In the genomic region with DNA sequence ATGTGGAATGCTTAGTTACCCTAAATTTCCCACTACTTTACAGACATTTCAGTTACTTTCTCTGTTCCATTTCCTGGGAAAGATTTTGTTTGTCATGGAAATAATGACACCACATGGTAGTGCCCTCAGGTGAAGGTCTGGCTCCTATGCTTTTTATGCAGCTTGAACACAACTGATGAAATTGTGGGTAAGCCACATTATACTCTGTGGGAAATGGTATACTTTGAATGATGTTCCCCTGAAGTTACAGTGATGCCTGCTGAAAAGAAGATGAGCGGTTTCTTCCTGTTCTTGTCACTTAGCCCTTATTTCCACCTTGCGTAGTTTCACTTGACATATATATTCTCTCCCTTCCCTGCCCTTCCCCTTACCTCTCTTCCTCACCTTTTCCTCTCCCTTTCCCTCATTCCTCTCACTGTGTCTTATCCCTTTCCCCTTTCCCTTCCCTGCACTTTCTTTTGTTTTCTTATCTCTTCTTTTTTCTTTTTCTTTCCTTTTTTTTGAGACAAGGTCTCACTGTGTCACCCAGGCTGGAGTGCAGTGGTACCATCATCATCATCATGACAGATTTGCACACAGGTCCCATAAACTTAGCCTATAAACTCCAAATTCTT, we compare ENCODE assay signal across 17 cellular contexts.
DNase-seq lines count a peak whose midpoint lies in the region; ATAC-seq and TF ChIP-seq lines count a peak whose summit lies in the region.
"Had no signal": no experiment of that assay in that cellular context is flagged by ENCODE, and none has a peak within 500 bp of the region (broad histone marks: within the 10 kb centered on the region; RNA-seq: fewer than 3 reads in every experiment).

No MANE protein-coding gene starts in this region.

- DNase-seq in activated CD8-positive, alpha-beta T cell treated with anti-CD3 and anti-CD28 coated beads for 36 hours, result no peak
- no peak for DNase-seq in activated CD8-positive, alpha-beta T cell treated with anti-CD3 and anti-CD28 coated beads, Interleukin-2, amount 10 ng/mL, durations not matched to agents 7 days and 5 days
- no peak for DNase-seq in activated naive CD8-positive, alpha-beta T cell treated with anti-CD3 and anti-CD28 coated beads for 36 hours
- peak; percentile 35 for DNase-seq in NCI-H69 (lab: John Stamatoyannopoulos, UW)
- peak; percentile 0 for DNase-seq in esophagus muscularis mucosa (ENCODE audit: extremely low spot score)
- DNase-seq in ACHN, result no peak
- DNase-seq in activated CD8-positive, alpha-beta memory T cell treated with anti-CD3 and anti-CD28 coated beads, Interleukin-2, amount 10 ng/mL, durations not matched to agents 7 days and 5 days, result no peak
- DNase-seq: 8988T; Calu3; CD8-positive, alpha-beta T cell; DMS79 treated with DMSO at 0.1 percent for 48 hours; EL; H9 had no signal

- H3K4me1 ChIP-seq in esophagus muscularis mucosa, result no peaks in the 10 kb centered on the region
- H3K4me1 ChIP-seq: BLaER1 treated with 17β-estradiol and CSF1 and Interleukin-3, amounts not matched to agents 10 nM and 100 nM had no signal

- no peaks in the 10 kb centered on the region for H3K36me3 ChIP-seq in esophagus muscularis mucosa
- H3K36me3 ChIP-seq: BLaER1 treated with 17β-estradiol and CSF1 and Interleukin-3, amounts not matched to agents 10 nM and 100 nM had no signal

- H3K9me3 Mint-ChIP-seq in activated CD8-positive, alpha-beta T cell treated with anti-CD3 and anti-CD28 coated beads for 36 hours, result no peaks in the 10 kb centered on the region
- no peaks in the 10 kb centered on the region for H3K9me3 Mint-ChIP-seq in activated CD8-positive, alpha-beta T cell treated with anti-CD3 and anti-CD28 coated beads, Interleukin-2, amount 10 ng/mL, durations not matched to agents 7 days and 5 days (ENCODE audit: insufficient read depth)
- no peaks in the 10 kb centered on the region for H3K9me3 Mint-ChIP-seq in activated naive CD8-positive, alpha-beta T cell (ENCODE audit: low read depth)
- peaks cover 4% of the 10 kb centered on the region for H3K9me3 Mint-ChIP-seq in activated naive CD8-positive, alpha-beta T cell treated with anti-CD3 and anti-CD28 coated beads for 36 hours
- H3K9me3 Mint-ChIP-seq in activated CD8-positive, alpha-beta memory T cell treated with anti-CD3 and anti-CD28 coated beads, Interleukin-2, amount 10 ng/mL, durations not matched to agents 7 days and 5 days (ENCODE audit: low read depth), result no peaks in the 10 kb centered on the region

- TF ChIP-seq EP300 in esophagus muscularis mucosa (IDR thresholded peaks at IDR 0.05), result no peak

- peaks cover 0 to 5% (median 0%) of the 10 kb centered on the region in 4 donors for H3K9me3 ChIP-seq in esophagus muscularis mucosa

- ATAC-seq in activated CD8-positive, alpha-beta T cell treated with anti-CD3 and anti-CD28 coated beads for 36 hours, result peak; percentile 53
- ATAC-seq in activated CD8-positive, alpha-beta T cell treated with anti-CD3 and anti-CD28 coated beads, Interleukin-2, amount 10 ng/mL, durations not matched to agents 7 days and 5 days, result no peak
- no peak for ATAC-seq in activated CD8-positive, alpha-beta memory T cell treated with anti-CD3 and anti-CD28 coated beads, Interleukin-2, amount 10 ng/mL, durations not matched to agents 7 days and 5 days
- ATAC-seq: CD8-positive, alpha-beta T cell; GM12878 had no signal

- no peak for TF ChIP-seq POLR2A in esophagus muscularis mucosa (IDR thresholded peaks at IDR 0.05; ENCODE audit: low read depth)

- no peaks in the 10 kb centered on the region for H3K27me3 ChIP-seq in esophagus muscularis mucosa
- H3K27me3 ChIP-seq: BLaER1 treated with 17β-estradiol and CSF1 and Interleukin-3, amounts not matched to agents 10 nM and 100 nM had no signal

- WGBS in esophagus muscularis mucosa, result 100% methylated on average over 2 of the region's 2 CpGs

- no peak overlapping the region for H3K27ac Mint-ChIP-seq in activated CD8-positive, alpha-beta T cell treated with anti-CD3 and anti-CD28 coated beads for 36 hours
- H3K27ac Mint-ChIP-seq in activated CD8-positive, alpha-beta T cell treated with anti-CD3 and anti-CD28 coated beads, Interleukin-2, amount 10 ng/mL, durations not matched to agents 7 days and 5 days, result no peak overlapping the region
- peak overlapping the region; percentile 25 for H3K27ac Mint-ChIP-seq in activated naive CD8-positive, alpha-beta T cell
- H3K27ac Mint-ChIP-seq in activated naive CD8-positive, alpha-beta T cell treated with anti-CD3 and anti-CD28 coated beads for 36 hours, result no peak overlapping the region
- no peak overlapping the region for H3K27ac Mint-ChIP-seq in activated CD8-positive, alpha-beta memory T cell treated with anti-CD3 and anti-CD28 coated beads, Interleukin-2, amount 10 ng/mL, durations not matched to agents 7 days and 5 days
- H3K27ac Mint-ChIP-seq: B cell; CD8-positive, alpha-beta T cell had no signal

- in situ Hi-C loops in ACHN (cut with HindIII; ENCODE audit: low pct_ligation_motif_present, low pct_unique_long_range_greater_than_20kb, low sequenced_read_pairs), result no loop called here

- POLR2A ChIA-PET in activated CD8-positive, alpha-beta T cell treated with anti-CD3 and anti-CD28 coated beads for 36 hours (lab: Charles Lee), result no interaction called here
- POLR2A ChIA-PET in activated CD8-positive, alpha-beta T cell treated with anti-CD3 and anti-CD28 coated beads, Interleukin-2, amount 10 ng/mL, durations not matched to agents 7 days and 5 days (lab: Charles Lee), result no interaction called here

- intact Hi-C loops in activated CD8-positive, alpha-beta T cell treated with anti-CD3 and anti-CD28 coated beads for 36 hours (cut with micrococcal nuclease), result no loop called here
- intact Hi-C loops in esophagus muscularis mucosa (cut with DNase I), result no loop called here

- no peak overlapping the region for H3K4me3 ChIP-seq in esophagus muscularis mucosa
- H3K4me3 ChIP-seq: BLaER1 treated with 17β-estradiol and CSF1 and Interleukin-3, amounts not matched to agents 10 nM and 100 nM; GM12878 had no signal

- peaks cover 7% of the 10 kb centered on the region for H3K27me3 Mint-ChIP-seq in activated CD8-positive, alpha-beta T cell treated with anti-CD3 and anti-CD28 coated beads for 36 hours
- no peaks in the 10 kb centered on the region for H3K27me3 Mint-ChIP-seq in activated CD8-positive, alpha-beta T cell treated with anti-CD3 and anti-CD28 coated beads, Interleukin-2, amount 10 ng/mL, durations not matched to agents 7 days and 5 days (ENCODE audit: low read depth)
- H3K27me3 Mint-ChIP-seq in activated naive CD8-positive, alpha-beta T cell, result peaks cover 4% of the 10 kb centered on the region
- H3K27me3 Mint-ChIP-seq in activated naive CD8-positive, alpha-beta T cell treated with anti-CD3 and anti-CD28 coated beads for 36 hours, result peaks cover 5% of the 10 kb centered on the region
- H3K27me3 Mint-ChIP-seq in activated CD8-positive, alpha-beta memory T cell treated with anti-CD3 and anti-CD28 coated beads, Interleukin-2, amount 10 ng/mL, durations not matched to agents 7 days and 5 days, result peaks cover 7% of the 10 kb centered on the region

- no peak overlapping the region for H3K27ac ChIP-seq in esophagus muscularis mucosa (replicated peaks in 1 of 4)
- H3K27ac ChIP-seq: BLaER1 treated with 17β-estradiol and CSF1 and Interleukin-3, amounts not matched to agents 10 nM and 100 nM had no signal

- no peak overlapping the region for H3K4me3 Mint-ChIP-seq in activated CD8-positive, alpha-beta T cell treated with anti-CD3 and anti-CD28 coated beads for 36 hours
- H3K4me3 Mint-ChIP-seq in activated CD8-positive, alpha-beta T cell treated with anti-CD3 and anti-CD28 coated beads, Interleukin-2, amount 10 ng/mL, durations not matched to agents 7 days and 5 days, result no peak overlapping the region
- no peak overlapping the region for H3K4me3 Mint-ChIP-seq in activated naive CD8-positive, alpha-beta T cell
- no peak overlapping the region for H3K4me3 Mint-ChIP-seq in activated naive CD8-positive, alpha-beta T cell treated with anti-CD3 and anti-CD28 coated beads for 36 hours
- no peak overlapping the region for H3K4me3 Mint-ChIP-seq in activated CD8-positive, alpha-beta memory T cell treated with anti-CD3 and anti-CD28 coated beads, Interleukin-2, amount 10 ng/mL, durations not matched to agents 7 days and 5 days
- H3K4me3 Mint-ChIP-seq: B cell; CD8-positive, alpha-beta T cell; H9 had no signal

- no peaks in the 10 kb centered on the region for H3K36me3 Mint-ChIP-seq in activated CD8-positive, alpha-beta T cell treated with anti-CD3 and anti-CD28 coated beads for 36 hours (ENCODE audit: low read depth)
- H3K36me3 Mint-ChIP-seq in activated CD8-positive, alpha-beta T cell treated with anti-CD3 and anti-CD28 coated beads, Interleukin-2, amount 10 ng/mL, durations not matched to agents 7 days and 5 days (ENCODE audit: low read depth), result no peaks in the 10 kb centered on the region
- no peaks in the 10 kb centered on the region for H3K36me3 Mint-ChIP-seq in activated naive CD8-positive, alpha-beta T cell
- no peaks in the 10 kb centered on the region for H3K36me3 Mint-ChIP-seq in activated naive CD8-positive, alpha-beta T cell treated with anti-CD3 and anti-CD28 coated beads for 36 hours
- no peaks in the 10 kb centered on the region for H3K36me3 Mint-ChIP-seq in activated CD8-positive, alpha-beta memory T cell treated with anti-CD3 and anti-CD28 coated beads, Interleukin-2, amount 10 ng/mL, durations not matched to agents 7 days and 5 days
- H3K36me3 Mint-ChIP-seq: CD8-positive, alpha-beta T cell had no signal

- no peak for TF ChIP-seq CTCF in activated CD8-positive, alpha-beta T cell treated with anti-CD3 and anti-CD28 coated beads for 36 hours (IDR thresholded peaks at IDR 0.05)
- no peak for TF ChIP-seq CTCF in esophagus muscularis mucosa (IDR thresholded peaks at IDR 0.05)

- H3K4me1 Mint-ChIP-seq in activated CD8-positive, alpha-beta T cell treated with anti-CD3 and anti-CD28 coated beads for 36 hours (ENCODE audit: low read depth), result peaks cover 18% of the 10 kb centered on the region
- H3K4me1 Mint-ChIP-seq in activated CD8-positive, alpha-beta T cell treated with anti-CD3 and anti-CD28 coated beads, Interleukin-2, amount 10 ng/mL, durations not matched to agents 7 days and 5 days (ENCODE audit: low read depth), result no peaks in the 10 kb centered on the region
- H3K4me1 Mint-ChIP-seq in activated naive CD8-positive, alpha-beta T cell (ENCODE audit: low read depth), result peaks cover 28% of the 10 kb centered on the region
- peaks cover 23% of the 10 kb centered on the region for H3K4me1 Mint-ChIP-seq in activated naive CD8-positive, alpha-beta T cell treated with anti-CD3 and anti-CD28 coated beads for 36 hours
- H3K4me1 Mint-ChIP-seq in activated CD8-positive, alpha-beta memory T cell treated with anti-CD3 and anti-CD28 coated beads, Interleukin-2, amount 10 ng/mL, durations not matched to agents 7 days and 5 days, result no peaks in the 10 kb centered on the region
- H3K4me1 Mint-ChIP-seq: B cell had no signal

- CTCF ChIA-PET in activated CD8-positive, alpha-beta T cell treated with anti-CD3 and anti-CD28 coated beads for 36 hours (lab: Charles Lee), result no interaction called here
- CTCF ChIA-PET in activated CD8-positive, alpha-beta T cell treated with anti-CD3 and anti-CD28 coated beads, Interleukin-2, amount 10 ng/mL, durations not matched to agents 7 days and 5 days (lab: Charles Lee), result no interaction called here
- CTCF ChIA-PET in activated CD8-positive, alpha-beta memory T cell treated with anti-CD3 and anti-CD28 coated beads, Interleukin-2, amount 10 ng/mL, durations not matched to agents 7 days and 5 days (lab: Charles Lee), result no interaction called here

Comparison
In these comparisons a context has a peak if more than half of its experiments do, and no peak if none do; other contexts are left out.
1. DNase-seq: peak in NCI-H69 (single experiment) and esophagus muscularis mucosa (single experiment); none in activated CD8-positive, alpha-beta T cell treated with anti-CD3 and anti-CD28 coated beads for 36 hours (single experiment), activated CD8-positive, alpha-beta T cell treated with anti-CD3 and anti-CD28 coated beads, Interleukin-2, amount 10 ng/mL, durations not matched to agents 7 days and 5 days (single experiment), activated naive CD8-positive, alpha-beta T cell treated with anti-CD3 and anti-CD28 coated beads for 36 hours (single experiment), ACHN (single experiment) and activated CD8-positive, alpha-beta memory T cell treated with anti-CD3 and anti-CD28 coated beads, Interleukin-2, amount 10 ng/mL, durations not matched to agents 7 days and 5 days (single experiment).